ENCODE assay signal across 1 cellular context in the genomic region with DNA sequence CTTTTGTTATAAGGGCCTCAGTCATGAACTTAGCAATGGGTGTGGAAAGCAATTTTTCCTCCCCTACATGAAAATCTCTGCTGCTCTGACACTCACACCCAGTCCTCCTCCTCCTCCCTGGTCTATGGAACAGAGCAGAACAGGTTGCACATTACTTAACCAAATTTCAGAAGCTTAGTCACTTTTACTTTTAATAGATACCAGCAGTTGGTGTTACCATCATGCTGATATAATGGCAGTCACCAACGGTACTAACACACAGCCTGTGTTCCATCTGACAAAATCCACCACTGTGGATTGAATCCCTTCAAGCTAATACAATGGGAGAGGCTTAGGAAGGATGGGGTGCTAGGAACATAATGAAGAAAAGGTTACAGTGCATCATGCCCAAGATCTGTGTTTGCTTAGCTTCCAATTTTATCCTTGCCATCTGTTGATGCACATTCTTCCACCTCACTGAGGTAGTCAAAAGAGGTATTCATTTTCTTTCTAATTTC.
A peak's percentile ranks its signal among the peaks of the same experiment; 100 is the strongest.
TF ChIP-seq lines count a peak whose summit lies in the region.

No MANE protein-coding gene starts in this region.

TF ChIP-seq in WTC11, 78 proteins besides CTCF, POLR2A, EP300 and RAD21 (continued from another document):
- TF ChIP-seq, protein P1, sequence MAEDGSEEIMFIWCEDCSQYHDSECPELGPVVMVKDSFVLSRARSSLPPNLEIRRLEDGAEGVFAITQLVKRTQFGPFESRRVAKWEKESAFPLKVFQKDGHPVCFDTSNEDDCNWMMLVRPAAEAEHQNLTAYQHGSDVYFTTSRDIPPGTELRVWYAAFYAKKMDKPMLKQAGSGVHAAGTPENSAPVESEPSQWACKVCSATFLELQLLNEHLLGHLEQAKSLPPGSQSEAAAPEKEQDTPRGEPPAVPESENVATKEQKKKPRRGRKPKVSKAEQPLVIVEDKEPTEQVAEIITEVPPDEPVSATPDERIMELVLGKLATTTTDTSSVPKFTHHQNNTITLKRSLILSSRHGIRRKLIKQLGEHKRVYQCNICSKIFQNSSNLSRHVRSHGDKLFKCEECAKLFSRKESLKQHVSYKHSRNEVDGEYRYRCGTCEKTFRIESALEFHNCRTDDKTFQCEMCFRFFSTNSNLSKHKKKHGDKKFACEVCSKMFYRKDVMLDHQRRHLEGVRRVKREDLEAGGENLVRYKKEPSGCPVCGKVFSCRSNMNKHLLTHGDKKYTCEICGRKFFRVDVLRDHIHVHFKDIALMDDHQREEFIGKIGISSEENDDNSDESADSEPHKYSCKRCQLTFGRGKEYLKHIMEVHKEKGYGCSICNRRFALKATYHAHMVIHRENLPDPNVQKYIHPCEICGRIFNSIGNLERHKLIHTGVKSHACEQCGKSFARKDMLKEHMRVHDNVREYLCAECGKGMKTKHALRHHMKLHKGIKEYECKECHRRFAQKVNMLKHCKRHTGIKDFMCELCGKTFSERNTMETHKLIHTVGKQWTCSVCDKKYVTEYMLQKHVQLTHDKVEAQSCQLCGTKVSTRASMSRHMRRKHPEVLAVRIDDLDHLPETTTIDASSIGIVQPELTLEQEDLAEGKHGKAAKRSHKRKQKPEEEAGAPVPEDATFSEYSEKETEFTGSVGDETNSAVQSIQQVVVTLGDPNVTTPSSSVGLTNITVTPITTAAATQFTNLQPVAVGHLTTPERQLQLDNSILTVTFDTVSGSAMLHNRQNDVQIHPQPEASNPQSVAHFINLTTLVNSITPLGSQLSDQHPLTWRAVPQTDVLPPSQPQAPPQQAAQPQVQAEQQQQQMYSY (CRISPR knock-in tag; IDR thresholded peaks at IDR 0.05) = no peak
- no peak for TF ChIP-seq ZNF219 (CRISPR knock-in tag; IDR thresholded peaks at IDR 0.05; ENCODE audit: borderline replicate concordance)
- TF ChIP-seq, protein P2, sequence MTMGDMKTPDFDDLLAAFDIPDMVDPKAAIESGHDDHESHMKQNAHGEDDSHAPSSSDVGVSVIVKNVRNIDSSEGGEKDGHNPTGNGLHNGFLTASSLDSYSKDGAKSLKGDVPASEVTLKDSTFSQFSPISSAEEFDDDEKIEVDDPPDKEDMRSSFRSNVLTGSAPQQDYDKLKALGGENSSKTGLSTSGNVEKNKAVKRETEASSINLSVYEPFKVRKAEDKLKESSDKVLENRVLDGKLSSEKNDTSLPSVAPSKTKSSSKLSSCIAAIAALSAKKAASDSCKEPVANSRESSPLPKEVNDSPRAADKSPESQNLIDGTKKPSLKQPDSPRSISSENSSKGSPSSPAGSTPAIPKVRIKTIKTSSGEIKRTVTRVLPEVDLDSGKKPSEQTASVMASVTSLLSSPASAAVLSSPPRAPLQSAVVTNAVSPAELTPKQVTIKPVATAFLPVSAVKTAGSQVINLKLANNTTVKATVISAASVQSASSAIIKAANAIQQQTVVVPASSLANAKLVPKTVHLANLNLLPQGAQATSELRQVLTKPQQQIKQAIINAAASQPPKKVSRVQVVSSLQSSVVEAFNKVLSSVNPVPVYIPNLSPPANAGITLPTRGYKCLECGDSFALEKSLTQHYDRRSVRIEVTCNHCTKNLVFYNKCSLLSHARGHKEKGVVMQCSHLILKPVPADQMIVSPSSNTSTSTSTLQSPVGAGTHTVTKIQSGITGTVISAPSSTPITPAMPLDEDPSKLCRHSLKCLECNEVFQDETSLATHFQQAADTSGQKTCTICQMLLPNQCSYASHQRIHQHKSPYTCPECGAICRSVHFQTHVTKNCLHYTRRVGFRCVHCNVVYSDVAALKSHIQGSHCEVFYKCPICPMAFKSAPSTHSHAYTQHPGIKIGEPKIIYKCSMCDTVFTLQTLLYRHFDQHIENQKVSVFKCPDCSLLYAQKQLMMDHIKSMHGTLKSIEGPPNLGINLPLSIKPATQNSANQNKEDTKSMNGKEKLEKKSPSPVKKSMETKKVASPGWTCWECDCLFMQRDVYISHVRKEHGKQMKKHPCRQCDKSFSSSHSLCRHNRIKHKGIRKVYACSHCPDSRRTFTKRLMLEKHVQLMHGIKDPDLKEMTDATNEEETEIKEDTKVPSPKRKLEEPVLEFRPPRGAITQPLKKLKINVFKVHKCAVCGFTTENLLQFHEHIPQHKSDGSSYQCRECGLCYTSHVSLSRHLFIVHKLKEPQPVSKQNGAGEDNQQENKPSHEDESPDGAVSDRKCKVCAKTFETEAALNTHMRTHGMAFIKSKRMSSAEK (CRISPR knock-in tag; IDR thresholded peaks at IDR 0.05; ENCODE audit: borderline replicate concordance) = 0 out of 2 replicates have a peak, but pooled peaks have one; percentile 25
- peak; percentile 8; the same call in 1 of the 2 replicates for TF ChIP-seq NFATC4 (CRISPR knock-in tag; IDR thresholded peaks at IDR 0.05)
- TF ChIP-seq, protein P3, sequence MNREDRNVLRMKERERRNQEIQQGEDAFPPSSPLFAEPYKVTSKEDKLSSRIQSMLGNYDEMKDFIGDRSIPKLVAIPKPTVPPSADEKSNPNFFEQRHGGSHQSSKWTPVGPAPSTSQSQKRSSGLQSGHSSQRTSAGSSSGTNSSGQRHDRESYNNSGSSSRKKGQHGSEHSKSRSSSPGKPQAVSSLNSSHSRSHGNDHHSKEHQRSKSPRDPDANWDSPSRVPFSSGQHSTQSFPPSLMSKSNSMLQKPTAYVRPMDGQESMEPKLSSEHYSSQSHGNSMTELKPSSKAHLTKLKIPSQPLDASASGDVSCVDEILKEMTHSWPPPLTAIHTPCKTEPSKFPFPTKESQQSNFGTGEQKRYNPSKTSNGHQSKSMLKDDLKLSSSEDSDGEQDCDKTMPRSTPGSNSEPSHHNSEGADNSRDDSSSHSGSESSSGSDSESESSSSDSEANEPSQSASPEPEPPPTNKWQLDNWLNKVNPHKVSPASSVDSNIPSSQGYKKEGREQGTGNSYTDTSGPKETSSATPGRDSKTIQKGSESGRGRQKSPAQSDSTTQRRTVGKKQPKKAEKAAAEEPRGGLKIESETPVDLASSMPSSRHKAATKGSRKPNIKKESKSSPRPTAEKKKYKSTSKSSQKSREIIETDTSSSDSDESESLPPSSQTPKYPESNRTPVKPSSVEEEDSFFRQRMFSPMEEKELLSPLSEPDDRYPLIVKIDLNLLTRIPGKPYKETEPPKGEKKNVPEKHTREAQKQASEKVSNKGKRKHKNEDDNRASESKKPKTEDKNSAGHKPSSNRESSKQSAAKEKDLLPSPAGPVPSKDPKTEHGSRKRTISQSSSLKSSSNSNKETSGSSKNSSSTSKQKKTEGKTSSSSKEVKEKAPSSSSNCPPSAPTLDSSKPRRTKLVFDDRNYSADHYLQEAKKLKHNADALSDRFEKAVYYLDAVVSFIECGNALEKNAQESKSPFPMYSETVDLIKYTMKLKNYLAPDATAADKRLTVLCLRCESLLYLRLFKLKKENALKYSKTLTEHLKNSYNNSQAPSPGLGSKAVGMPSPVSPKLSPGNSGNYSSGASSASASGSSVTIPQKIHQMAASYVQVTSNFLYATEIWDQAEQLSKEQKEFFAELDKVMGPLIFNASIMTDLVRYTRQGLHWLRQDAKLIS (CRISPR knock-in tag; IDR thresholded peaks at IDR 0.05; ENCODE audit: borderline replicate concordance) = no peak
- no peak for TF ChIP-seq TP53 (CRISPR knock-in tag; IDR thresholded peaks at IDR 0.05)
- no peak for TF ChIP-seq IRF2 (CRISPR knock-in tag; IDR thresholded peaks at IDR 0.05; ENCODE audit: borderline replicate concordance, low read depth)
- peak; percentile 33 for TF ChIP-seq PRRX2 (CRISPR knock-in tag; IDR thresholded peaks at IDR 0.05)
- TF ChIP-seq ZNF671 (CRISPR knock-in tag; IDR thresholded peaks at IDR 0.05) = peak; percentile 44; the same call in 1 of the 2 replicates
- TF ChIP-seq, protein P4, sequence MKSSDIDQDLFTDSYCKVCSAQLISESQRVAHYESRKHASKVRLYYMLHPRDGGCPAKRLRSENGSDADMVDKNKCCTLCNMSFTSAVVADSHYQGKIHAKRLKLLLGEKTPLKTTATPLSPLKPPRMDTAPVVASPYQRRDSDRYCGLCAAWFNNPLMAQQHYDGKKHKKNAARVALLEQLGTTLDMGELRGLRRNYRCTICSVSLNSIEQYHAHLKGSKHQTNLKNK (CRISPR knock-in tag; IDR thresholded peaks at IDR 0.05) = 0 out of 2 replicates have a peak, but pooled peaks have one; percentile 5
